In the genomic region with DNA sequence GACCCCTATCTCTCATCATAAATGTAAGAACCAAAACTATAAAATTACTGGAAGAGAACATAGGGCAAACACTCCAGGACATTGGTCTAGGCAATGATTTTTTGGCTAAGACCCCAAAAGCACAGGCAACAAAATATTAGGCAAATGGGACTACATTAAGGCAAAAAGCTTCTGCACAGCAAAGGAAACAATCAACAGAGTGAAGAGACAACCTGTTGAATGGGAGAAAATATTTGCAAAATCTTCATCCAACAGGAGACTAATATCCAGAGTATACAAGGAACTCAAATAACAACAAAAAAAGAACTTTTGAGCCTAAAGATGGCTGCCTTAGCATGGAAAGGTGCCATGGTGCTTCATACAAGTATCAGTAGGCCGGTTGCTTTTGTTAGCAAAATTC, we compare ENCODE assay signal across 25 cellular contexts.
"Had no signal": no experiment of that assay in that cellular context is flagged by ENCODE, and none has a peak within 500 bp of the region (broad histone marks: within the 10 kb centered on the region; RNA-seq: fewer than 3 reads in every experiment).

No MANE protein-coding gene starts in this region.

- H3K4me3 ChIP-seq: colonic mucosa, coronary artery, dorsolateral prefrontal cortex, esophagus muscularis mucosa, esophagus squamous epithelium, gastrocnemius medialis, gastroesophageal sphincter, heart left ventricle, heart right ventricle had no signal

- ATAC-seq: effector memory CD8-positive, alpha-beta T cell; esophagus mucosa; foreskin keratinocyte; gastrocnemius medialis; gastroesophageal sphincter; heart left ventricle; heart right ventricle had no signal

- H3K27ac ChIP-seq: colonic mucosa, coronary artery, dorsolateral prefrontal cortex, epithelial cell of prostate, esophagus muscularis mucosa, esophagus squamous epithelium, foreskin keratinocyte, gastrocnemius medialis, gastroesophageal sphincter, heart left ventricle, heart right ventricle had no signal

- H3K27ac Mint-ChIP-seq: dendritic cell treated with granulocyte-macrophage colony-stimulating factor and Interleukin-4, amounts not matched to agents 40 ng/mL and 50 ng/mL, for 4 days; effector memory CD8-positive, alpha-beta T cell; endodermal cell had no signal

- H3K9me3 ChIP-seq: colonic mucosa, esophagus squamous epithelium, gastrocnemius medialis, gastroesophageal sphincter had no signal

- DNase-seq: colonic mucosa; cortex of kidney; dermis blood vessel endothelial cell; dorsolateral prefrontal cortex; effector CD4-positive, alpha-beta T cell; effector CD8-positive, alpha-beta T cell; effector memory CD4-positive, alpha-beta T cell; effector memory CD8-positive, alpha-beta T cell; endodermal cell; erythroblast; esophagus squamous epithelium; foreskin fibroblast; foreskin keratinocyte; foreskin melanocyte; gastrocnemius medialis; glutamatergic neuron; head of caudate nucleus; heart left ventricle; heart right ventricle had no signal

- H3K36me3 ChIP-seq: colonic mucosa, esophagus muscularis mucosa, esophagus squamous epithelium, gastrocnemius medialis, gastroesophageal sphincter, heart left ventricle, heart right ventricle had no signal

- H3K4me1 Mint-ChIP-seq: endodermal cell had no signal

- H3K27me3 Mint-ChIP-seq: dendritic cell treated with granulocyte-macrophage colony-stimulating factor and Interleukin-4, amounts not matched to agents 40 ng/mL and 50 ng/mL, for 4 days; effector memory CD8-positive, alpha-beta T cell had no signal

- H3K9me3 Mint-ChIP-seq: dendritic cell treated with granulocyte-macrophage colony-stimulating factor and Interleukin-4, amounts not matched to agents 40 ng/mL and 50 ng/mL, for 4 days; effector memory CD8-positive, alpha-beta T cell had no signal

- H3K4me3 Mint-ChIP-seq: dendritic cell treated with granulocyte-macrophage colony-stimulating factor and Interleukin-4, amounts not matched to agents 40 ng/mL and 50 ng/mL, for 4 days; effector memory CD8-positive, alpha-beta T cell; endodermal cell had no signal

- H3K4me1 ChIP-seq: colonic mucosa, esophagus muscularis mucosa, esophagus squamous epithelium, foreskin keratinocyte, gastrocnemius medialis, gastroesophageal sphincter, heart left ventricle, heart right ventricle had no signal
